9 cellular contexts compared by ENCODE assay signal in genomic region chr1:234965128-234965527, GRCh38.
DNase-seq lines count a peak whose midpoint lies in the region; ATAC-seq and TF ChIP-seq lines count a peak whose summit lies in the region.
"Had no signal": no experiment of that assay in that cellular context is flagged by ENCODE, and none has a peak within 500 bp of the region (broad histone marks: within the 10 kb centered on the region; RNA-seq: fewer than 3 reads in every experiment).

No MANE protein-coding gene starts in this region.

- peaks cover 71% of the 10 kb centered on the region for H3K4me1 Mint-ChIP-seq in activated naive CD4-positive, alpha-beta T cell treated with anti-CD3 and anti-CD28 coated beads for 36 hours (ENCODE audit: low read depth)
- H3K4me1 Mint-ChIP-seq in activated T-helper 17 cell treated with anti-CD3 and anti-CD28 coated beads, Interleukin-2, amount 50 U/mL, for 72 hours, result peaks cover 43% of the 10 kb centered on the region

- no peak overlapping the region for H3K4me3 ChIP-seq in left lung
- H3K4me3 ChIP-seq in thyroid gland (replicated peaks in 1 of 3), result no peak overlapping the region

- H3K27me3 ChIP-seq in left lung, result no peaks in the 10 kb centered on the region
- H3K27me3 ChIP-seq in thyroid gland, result no peaks in the 10 kb centered on the region

- H3K27ac ChIP-seq in left lung (peak overlapping the region; percentile 88 to 92), thyroid gland (peak overlapping the region in 2 of 3 donors; percentile 14 to 92)

- no peaks in the 10 kb centered on the region for H3K27me3 Mint-ChIP-seq in activated naive CD4-positive, alpha-beta T cell treated with anti-CD3 and anti-CD28 coated beads for 36 hours (ENCODE audit: low read depth)
- H3K27me3 Mint-ChIP-seq in activated T-helper 17 cell treated with anti-CD3 and anti-CD28 coated beads, Interleukin-2, amount 50 U/mL, for 72 hours, result no peaks in the 10 kb centered on the region

- H3K27ac Mint-ChIP-seq in activated naive CD4-positive, alpha-beta T cell treated with anti-CD3 and anti-CD28 coated beads for 36 hours, result peak overlapping the region; percentile 97
- peak overlapping the region; percentile 18 for H3K27ac Mint-ChIP-seq in activated T-helper 17 cell treated with anti-CD3 and anti-CD28 coated beads, Interleukin-2, amount 50 U/mL, for 72 hours

- H3K9me3 Mint-ChIP-seq in activated naive CD4-positive, alpha-beta T cell treated with anti-CD3 and anti-CD28 coated beads for 36 hours, result no peaks in the 10 kb centered on the region
- no peaks in the 10 kb centered on the region for H3K9me3 Mint-ChIP-seq in activated T-helper 17 cell treated with anti-CD3 and anti-CD28 coated beads, Interleukin-2, amount 50 U/mL, for 72 hours
- H3K9me3 Mint-ChIP-seq: activated T-cell treated with anti-CD3 and anti-CD28 coated beads, Interleukin-2, amount 50 U/mL, for 4 hours had no signal

- ATAC-seq in activated T-helper 17 cell treated with anti-CD3 and anti-CD28 coated beads, Interleukin-2, amount 50 U/mL, for 72 hours (replicated peaks), result no peak
- no peak for ATAC-seq in left lung
- ATAC-seq: activated T-cell treated with anti-CD3 and anti-CD28 coated beads, Interleukin-2, amount 50 U/mL, for 4 hours had no signal

- CTCF ChIA-PET in activated naive CD4-positive, alpha-beta T cell treated with anti-CD3 and anti-CD28 coated beads for 36 hours (lab: Charles Lee), result interaction anchor here (0.9 to 1.3 kb wide), 5 partner anchors 10 to 191 kb away, joined by 3 to 4 read pairs (median 3); no protein-coding TSS in a partner anchor

- no peak for TF ChIP-seq POLR2A in thyroid gland (IDR thresholded peaks at IDR 0.05)

- H3K9me3 ChIP-seq in left lung (no peaks in the 10 kb centered on the region), thyroid gland (no peaks in the 10 kb centered on the region)

- no peak overlapping the region for H3K4me3 Mint-ChIP-seq in activated naive CD4-positive, alpha-beta T cell treated with anti-CD3 and anti-CD28 coated beads for 36 hours
- peak overlapping the region; percentile 77 for H3K4me3 Mint-ChIP-seq in activated T-helper 17 cell treated with anti-CD3 and anti-CD28 coated beads, Interleukin-2, amount 50 U/mL, for 72 hours
- H3K4me3 Mint-ChIP-seq: activated T-cell treated with anti-CD3 and anti-CD28 coated beads, Interleukin-2, amount 50 U/mL, for 4 hours had no signal

- no peaks in the 10 kb centered on the region for H3K36me3 ChIP-seq in left lung
- H3K36me3 ChIP-seq in thyroid gland, result no peaks in the 10 kb centered on the region

- no peaks in the 10 kb centered on the region for H3K36me3 Mint-ChIP-seq in activated naive CD4-positive, alpha-beta T cell treated with anti-CD3 and anti-CD28 coated beads for 36 hours (ENCODE audit: low read depth)
- peaks cover 8% of the 10 kb centered on the region for H3K36me3 Mint-ChIP-seq in activated T-helper 17 cell treated with anti-CD3 and anti-CD28 coated beads, Interleukin-2, amount 50 U/mL, for 72 hours (ENCODE audit: low read depth)

- DNase-seq in activated naive CD4-positive, alpha-beta T cell treated with anti-CD3 and anti-CD28 coated beads for 36 hours, result no peak
- no peak for DNase-seq in activated naive CD4-positive, alpha-beta T cell treated with anti-CD3 and anti-CD28 coated beads, Interleukin-2, amount 50 U/mL, for 16 hours
- DNase-seq in left lung (no peak), thyroid gland (no peak), Ammon's horn (ENCODE audit: low spot score) (no peak), pons (ENCODE audit: low spot score) (no peak), NCI-H187 (lab: John Stamatoyannopoulos, UW) (no peak)
- DNase-seq: activated T-cell treated with anti-CD3 and anti-CD28 coated beads, Interleukin-2, amount 50 U/mL, for 4 hours had no signal

- H3K4me1 ChIP-seq in left lung (peaks cover 56 to 77% of the 10 kb centered on the region in 2 donors), thyroid gland (peaks cover 37 to 69% of the 10 kb centered on the region in 2 donors)

- TF ChIP-seq CTCF in left lung (IDR thresholded peaks at IDR 0.05), result no peak
- TF ChIP-seq CTCF in thyroid gland (IDR thresholded peaks at IDR 0.05), result no peak

- intact Hi-C loops in activated naive CD4-positive, alpha-beta T cell treated with anti-CD3 and anti-CD28 coated beads for 36 hours (cut with micrococcal nuclease), result no loop called here
- intact Hi-C loops in left lung (cut with DNase I), result no loop called here
- intact Hi-C loops in thyroid gland (cut with DNase I), result no loop called here
